In the genomic region with DNA sequence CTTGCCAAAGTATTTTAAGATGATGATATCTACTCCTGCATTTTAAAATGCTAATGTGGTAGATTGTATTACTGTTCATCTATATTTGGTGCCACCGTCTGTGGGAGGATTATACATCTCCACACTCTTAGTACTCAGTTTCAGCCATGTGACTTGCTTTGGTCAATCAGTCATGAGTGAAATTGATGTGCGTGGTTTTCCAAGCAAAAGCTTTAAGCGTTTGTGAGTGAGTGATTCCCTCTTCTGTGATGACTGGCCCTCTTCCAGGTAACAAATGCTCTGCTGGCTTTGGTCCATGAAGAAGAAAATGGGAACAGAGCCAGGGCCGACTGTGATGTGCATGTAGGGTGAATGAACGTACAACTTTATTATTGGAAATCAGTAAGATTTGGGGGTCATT, we compare ENCODE assay signal across 11 cellular contexts.
DNase-seq lines count a peak whose midpoint lies in the region; ATAC-seq and TF ChIP-seq lines count a peak whose summit lies in the region.
"Had no signal": no experiment of that assay in that cellular context is flagged by ENCODE, and none has a peak within 500 bp of the region (broad histone marks: within the 10 kb centered on the region; RNA-seq: fewer than 3 reads in every experiment).

No MANE protein-coding gene starts in this region.

- peaks cover 17% of the 10 kb centered on the region for H3K4me1 ChIP-seq in BE2C
- H3K4me1 ChIP-seq: transverse colon had no signal

- TF ChIP-seq CTCF in BE2C (IDR thresholded peaks at IDR 0.05; ENCODE audit: low read depth, low read length) (no peak), cardiac fibroblast (IDR thresholded peaks at IDR 0.05; ENCODE audit: low read depth, low read length) (no peak), osteocyte (IDR thresholded peaks at IDR 0.05) (no peak)

- H3K36me3 Mint-ChIP-seq in osteocyte (ENCODE audit: unreplicated experiment) = no peaks in the 10 kb centered on the region
- H3K36me3 Mint-ChIP-seq: natural killer cell had no signal

- no peak overlapping the region for H3K27ac Mint-ChIP-seq in osteocyte (ENCODE audit: unreplicated experiment)
- H3K27ac Mint-ChIP-seq: natural killer cell had no signal

- H3K9me3 Mint-ChIP-seq in osteocyte (ENCODE audit: unreplicated experiment) = no peaks in the 10 kb centered on the region
- H3K9me3 Mint-ChIP-seq: natural killer cell had no signal

- peak; percentile 48 for ATAC-seq in GM18868 (IDR thresholded peaks at IDR 0.05; ENCODE audit: unreplicated experiment)
- no peak for ATAC-seq in GM21515 (IDR thresholded peaks at IDR 0.05; ENCODE audit: unreplicated experiment)
- ATAC-seq in GM21723 (IDR thresholded peaks at IDR 0.05; ENCODE audit: unreplicated experiment) = no peak
- ATAC-seq: natural killer cell had no signal

- H3K27me3 Mint-ChIP-seq in osteocyte (ENCODE audit: unreplicated experiment) = no peaks in the 10 kb centered on the region

- H3K4me3 Mint-ChIP-seq in osteocyte (ENCODE audit: unreplicated experiment) = no peak overlapping the region
- H3K4me3 Mint-ChIP-seq: natural killer cell had no signal

- H3K4me3 ChIP-seq in BE2C (ENCODE audit: low read depth, low read length) (no peak overlapping the region), cardiac fibroblast (replicated peaks in 1 of 2; ENCODE audit: low read depth in 2 of 2, low read length in 2 of 2) (no peak overlapping the region)
- H3K4me3 ChIP-seq: transverse colon had no signal

- peak; percentile 71 for DNase-seq in BE2C
- DNase-seq in NCI-H2029 (lab: John Stamatoyannopoulos, UW) = peak; percentile 40
- peak; percentile 7 to 41 for DNase-seq in cardiac fibroblast (ENCODE audit: low read depth in 2 of 2)
- no peak for DNase-seq in osteocyte (ENCODE audit: extremely low spot score, unreplicated experiment)
- DNase-seq in AG08396 (ENCODE audit: low spot score) = no peak
- DNase-seq: natural killer cell; stimulated activated CD4-positive, alpha-beta T cell treated with anti-CD3 and anti-CD28 coated beads, Interleukin-4, amount 100 ng/mL, for 1 hour; transverse colon had no signal

- peaks cover 3% of the 10 kb centered on the region for H3K4me1 Mint-ChIP-seq in osteocyte (ENCODE audit: unreplicated experiment)

- no peaks in the 10 kb centered on the region; the same call in 1 of the 2 replicates for H3K9me3 ChIP-seq in BE2C
- H3K9me3 ChIP-seq: transverse colon had no signal

- no peaks in the 10 kb centered on the region for H3K27me3 ChIP-seq in BE2C
- H3K27me3 ChIP-seq: transverse colon had no signal

- H3K36me3 ChIP-seq in BE2C = no peaks in the 10 kb centered on the region
- H3K36me3 ChIP-seq: transverse colon had no signal

Comparison
In these comparisons a context has a peak if more than half of its experiments do, and no peak if none do; other contexts are left out.
1. DNase-seq: peak in BE2C (single experiment), NCI-H2029 (single experiment) and cardiac fibroblast (2 of 2); none in osteocyte (single experiment) and AG08396 (single experiment).